ENCODE assay signal across 20 cellular contexts in genomic region chr10:28853195-28853594, GRCh38.
DNase-seq lines count a peak whose midpoint lies in the region; ATAC-seq and TF ChIP-seq lines count a peak whose summit lies in the region.
"Had no signal": no experiment of that assay in that cellular context is flagged by ENCODE, and none has a peak within 500 bp of the region (broad histone marks: within the 10 kb centered on the region; RNA-seq: fewer than 3 reads in every experiment).

No MANE protein-coding gene starts in this region.

- peak; percentile 26 for DNase-seq in AG20443 (ENCODE audit: low spot score)
- peak; percentile 53 for DNase-seq in NCI-H226
- DNase-seq in epidermal melanocyte (ENCODE audit: insufficient read length, low spot score), result peak; percentile 49
- peak; percentile 34 for DNase-seq in myocyte (ENCODE audit: low read depth)
- no peak for DNase-seq in glutamatergic neuron
- DNase-seq: ACHN; activated naive CD8-positive, alpha-beta T cell treated with anti-CD3 and anti-CD28 coated beads for 36 hours; CD8-positive, alpha-beta memory T cell; H7; heart right ventricle; islet precursor cell; NCI-H1105 treated with DMSO at 0.1 percent for 48 hours; NCI-H748 treated with DMSO at 0.1 percent for 48 hours; PC-3 had no signal

- no peaks in the 10 kb centered on the region for H3K4me1 Mint-ChIP-seq in glutamatergic neuron (ENCODE audit: low read depth, unreplicated experiment)
- H3K4me1 Mint-ChIP-seq: activated naive CD8-positive, alpha-beta T cell treated with anti-CD3 and anti-CD28 coated beads for 36 hours; CD8-positive, alpha-beta memory T cell had no signal

- ATAC-seq in HG02798 (IDR thresholded peaks at IDR 0.05; ENCODE audit: poor library complexity, unreplicated experiment), result no peak
- ATAC-seq in HG03139 (IDR thresholded peaks at IDR 0.05; ENCODE audit: unreplicated experiment), result no peak
- ATAC-seq in GM19467 (IDR thresholded peaks at IDR 0.05; ENCODE audit: unreplicated experiment), result no peak
- ATAC-seq: heart right ventricle, PC-3 had no signal

- H3K4me3 Mint-ChIP-seq in glutamatergic neuron (ENCODE audit: unreplicated experiment), result no peak overlapping the region
- H3K4me3 Mint-ChIP-seq: activated naive CD8-positive, alpha-beta T cell treated with anti-CD3 and anti-CD28 coated beads for 36 hours; activated T-helper 1 cell treated with anti-CD3 and anti-CD28 coated beads, Interleukin-12 subunit alpha, Interleukin-12 subunit beta, Interleukin-2, Interleukin-4 antibody, amounts not matched to agents 30 ng/mL and 10 ng/mL and 1 ng/mL, durations not matched to agents 14 hours and 24 hours and 36 hours; CD8-positive, alpha-beta memory T cell; neural crest cell; T-helper 2 cell treated with Interferon-gamma antibody and Interleukin-4, amounts not matched to agents 5 μg/mL and 100 μg/mL, for 36 hours had no signal

- H3K36me3 Mint-ChIP-seq in glutamatergic neuron (ENCODE audit: unreplicated experiment), result peaks cover 6% of the 10 kb centered on the region
- H3K36me3 Mint-ChIP-seq: activated naive CD8-positive, alpha-beta T cell treated with anti-CD3 and anti-CD28 coated beads for 36 hours; CD8-positive, alpha-beta memory T cell had no signal

- no peak overlapping the region for H3K27ac Mint-ChIP-seq in glutamatergic neuron (ENCODE audit: unreplicated experiment)
- H3K27ac Mint-ChIP-seq: activated naive CD8-positive, alpha-beta T cell treated with anti-CD3 and anti-CD28 coated beads for 36 hours; activated T-helper 1 cell treated with anti-CD3 and anti-CD28 coated beads, Interleukin-12 subunit alpha, Interleukin-12 subunit beta, Interleukin-2, Interleukin-4 antibody, amounts not matched to agents 30 ng/mL and 10 ng/mL and 1 ng/mL, durations not matched to agents 14 hours and 24 hours and 36 hours; CD8-positive, alpha-beta memory T cell; T-helper 2 cell treated with Interferon-gamma antibody and Interleukin-4, amounts not matched to agents 5 μg/mL and 100 μg/mL, for 36 hours had no signal

- H3K27me3 Mint-ChIP-seq in glutamatergic neuron (ENCODE audit: unreplicated experiment), result no peaks in the 10 kb centered on the region

- no peak for TF ChIP-seq CTCF in glutamatergic neuron (IDR thresholded peaks at IDR 0.05; ENCODE audit: partially characterized antibody, unreplicated experiment)

- H3K9me3 Mint-ChIP-seq in glutamatergic neuron (ENCODE audit: unreplicated experiment), result peaks cover 3% of the 10 kb centered on the region
- H3K9me3 Mint-ChIP-seq: activated T-helper 1 cell treated with anti-CD3 and anti-CD28 coated beads, Interleukin-12 subunit alpha, Interleukin-12 subunit beta, Interleukin-2, Interleukin-4 antibody, amounts not matched to agents 30 ng/mL and 10 ng/mL and 1 ng/mL, durations not matched to agents 14 hours and 24 hours and 36 hours; CD8-positive, alpha-beta memory T cell had no signal
